In genomic region chr2:174607584-174607983, GRCh38 we compare ENCODE assay signal across 17 cellular contexts. TPM values are rescaled to one million over a fixed set of nuclear protein-coding genes. Genes with fewer than 3 reads are reported as not detected.
DNase-seq lines count a peak whose midpoint lies in the region; ATAC-seq and TF ChIP-seq lines count a peak whose summit lies in the region.
"Had no signal": no experiment of that assay in that cellular context is flagged by ENCODE, and none has a peak within 500 bp of the region (broad histone marks: within the 10 kb centered on the region; RNA-seq: fewer than 3 reads in every experiment).

No MANE protein-coding gene starts in this region.

- no peaks in the 10 kb centered on the region for H3K9me2 ChIP-seq in OCI-LY7 (ENCODE audit: insufficient read depth, low read length)

- H3K27me3 Mint-ChIP-seq in activated CD8-positive, alpha-beta memory T cell treated with anti-CD3 and anti-CD28 coated beads, Interleukin-2, amount 10 ng/mL, durations not matched to agents 7 days and 5 days: no peaks in the 10 kb centered on the region
- no peaks in the 10 kb centered on the region for H3K27me3 Mint-ChIP-seq in stimulated activated naive B cell treated with anti-CD40 and anti-IgM and Interleukin-4, amounts not matched to agents 10 μg/mL and 1 μg/mL and 100 μg/mL, for 72 hours
- H3K27me3 Mint-ChIP-seq: brain had no signal

- BruUV-seq in OCI-LY7 (replicated peaks; lab: Mats Ljungman, UMichigan): no TSS peak

- H3K4me3 ChIP-seq in OCI-LY7 (ENCODE audit: low read depth, low read length, poor library complexity, severe bottlenecking): no peak overlapping the region
- peak overlapping the region; percentile 3 for H3K4me3 ChIP-seq in effector memory CD4-positive, alpha-beta T cell (ENCODE audit: insufficient read depth, low read depth, low read length, poor library complexity, severe bottlenecking)
- H3K4me3 ChIP-seq: suprapubic skin had no signal

- peaks cover 36% of the 10 kb centered on the region for H3K36me3 Mint-ChIP-seq in activated CD8-positive, alpha-beta memory T cell treated with anti-CD3 and anti-CD28 coated beads, Interleukin-2, amount 10 ng/mL, durations not matched to agents 7 days and 5 days
- peaks cover 33 to 37% of the 10 kb centered on the region in 2 donors for H3K36me3 Mint-ChIP-seq in stimulated activated naive B cell treated with anti-CD40 and anti-IgM and Interleukin-4, amounts not matched to agents 10 μg/mL and 1 μg/mL and 100 μg/mL, for 72 hours

- POLR2A ChIA-PET in OCI-LY7 (lab: Charles Lee): interaction anchor here (11.0 kb wide), 1 partner anchor 10 kb away, joined by 185 read pairs; the partner anchor contains the start of gene WIPF1

- H3K4me1 Mint-ChIP-seq in activated CD8-positive, alpha-beta memory T cell treated with anti-CD3 and anti-CD28 coated beads, Interleukin-2, amount 10 ng/mL, durations not matched to agents 7 days and 5 days: peaks cover 91% of the 10 kb centered on the region
- peaks cover 58 to 91% of the 10 kb centered on the region in 2 donors for H3K4me1 Mint-ChIP-seq in stimulated activated naive B cell treated with anti-CD40 and anti-IgM and Interleukin-4, amounts not matched to agents 10 μg/mL and 1 μg/mL and 100 μg/mL, for 72 hours
- H3K4me1 Mint-ChIP-seq: endodermal cell had no signal

- peaks cover 79% of the 10 kb centered on the region for H3K4me1 ChIP-seq in OCI-LY7 (ENCODE audit: insufficient read depth, low read length, poor library complexity, severe bottlenecking)
- peaks cover 40% of the 10 kb centered on the region for H3K4me1 ChIP-seq in effector memory CD4-positive, alpha-beta T cell (ENCODE audit: control insufficient read depth, insufficient read depth, low read length, poor library complexity, severe bottlenecking)

- peaks cover 17% of the 10 kb centered on the region; the same call in 1 of the 2 replicates for H3K79me2 ChIP-seq in OCI-LY7 (ENCODE audit: insufficient read depth, low read depth, low read length)

- H3K36me3 ChIP-seq in OCI-LY7 (ENCODE audit: insufficient read depth, low read length): peaks cover 4% of the 10 kb centered on the region; the same call in 1 of the 2 replicates
- no peaks in the 10 kb centered on the region for H3K36me3 ChIP-seq in effector memory CD4-positive, alpha-beta T cell (ENCODE audit: control insufficient read depth, insufficient read depth, low read length)
- H3K36me3 ChIP-seq: suprapubic skin had no signal

- no peaks in the 10 kb centered on the region for H3K9me3 ChIP-seq in OCI-LY7 (ENCODE audit: low read length)
- no peaks in the 10 kb centered on the region for H3K9me3 ChIP-seq in effector memory CD4-positive, alpha-beta T cell (ENCODE audit: control insufficient read depth, low read length)
- H3K9me3 ChIP-seq: suprapubic skin had no signal

- H2AFZ ChIP-seq in OCI-LY7 (ENCODE audit: low read length): peak overlapping the region; percentile 26; the same call in 1 of the 2 replicates

- CTCF ChIA-PET in activated CD8-positive, alpha-beta memory T cell treated with anti-CD3 and anti-CD28 coated beads, Interleukin-2, amount 10 ng/mL, durations not matched to agents 7 days and 5 days (lab: Charles Lee): interaction anchor here (1.0 to 10.4 kb wide), 5 partner anchors 10 to 90 kb away, joined by 3 to 122 read pairs (median 17); partner anchors contain the start of gene WIPF1
- CTCF ChIA-PET in OCI-LY7 (lab: Charles Lee; ENCODE audit: unreplicated experiment): no interaction called here

- H3K9me3 Mint-ChIP-seq in activated CD8-positive, alpha-beta memory T cell treated with anti-CD3 and anti-CD28 coated beads, Interleukin-2, amount 10 ng/mL, durations not matched to agents 7 days and 5 days (ENCODE audit: low read depth): no peaks in the 10 kb centered on the region
- H3K9me3 Mint-ChIP-seq in stimulated activated naive B cell treated with anti-CD40 and anti-IgM and Interleukin-4, amounts not matched to agents 10 μg/mL and 1 μg/mL and 100 μg/mL, for 72 hours: peaks cover 2 to 4% of the 10 kb centered on the region in 2 donors
- H3K9me3 Mint-ChIP-seq: endodermal cell had no signal

- H3K27me3 ChIP-seq in effector memory CD4-positive, alpha-beta T cell (replicated peaks; ENCODE audit: control insufficient read depth, insufficient read depth, low read length, poor library complexity, severe bottlenecking): no peaks in the 10 kb centered on the region
- H3K27me3 ChIP-seq: suprapubic skin had no signal

- no peak for TF ChIP-seq CTCF in OCI-LY7 (conservative IDR thresholded peaks at IDR 0.05; ENCODE audit: low read length)

- H3K4me2 ChIP-seq in OCI-LY7 (ENCODE audit: low read length): peak overlapping the region; percentile 47

- no peaks in the 10 kb centered on the region for H4K20me1 ChIP-seq in OCI-LY7 (ENCODE audit: insufficient read depth, low read length)

- no peak for DNase-seq in activated CD8-positive, alpha-beta memory T cell treated with anti-CD3 and anti-CD28 coated beads, Interleukin-2, amount 10 ng/mL, durations not matched to agents 7 days and 5 days
- DNase-seq in activated CD8-positive, alpha-beta memory T cell treated with anti-CD3 and anti-CD28 coated beads for 24 hours: no peak
- DNase-seq in OCI-LY7 (ENCODE audit: low spot score) (no peak), HK-2 (ENCODE audit: unreplicated experiment) (no peak), NCI-H187 treated with DMSO at 0.1 percent for 48 hours (lab: John Stamatoyannopoulos, UW) (no peak), putamen (ENCODE audit: low spot score) (no peak)
- no peak for DNase-seq in effector memory CD4-positive, alpha-beta T cell
- no peak for DNase-seq in stimulated activated naive B cell treated with anti-CD40 and anti-IgM and Interleukin-4, amounts not matched to agents 10 μg/mL and 1 μg/mL and 100 μg/mL, for 72 hours
- DNase-seq: activated CD8-positive, alpha-beta memory T cell treated with anti-CD3 and anti-CD28 coated beads, Interleukin-2, amount 50 U/mL, for 48 hours; endodermal cell; foreskin fibroblast; NCI-H2029; nucleus accumbens; SIG-M5 had no signal

- H3K27ac ChIP-seq in OCI-LY7 (ENCODE audit: low read depth, low read length, poor library complexity, severe bottlenecking): peak overlapping the region; percentile 62
- peak overlapping the region; percentile 83 for H3K27ac ChIP-seq in effector memory CD4-positive, alpha-beta T cell (ENCODE audit: insufficient read depth, low read length, poor library complexity, severe bottlenecking)
- H3K27ac ChIP-seq: HL-60, suprapubic skin had no signal

- H3K27ac Mint-ChIP-seq in activated CD8-positive, alpha-beta memory T cell treated with anti-CD3 and anti-CD28 coated beads, Interleukin-2, amount 10 ng/mL, durations not matched to agents 7 days and 5 days: peak overlapping the region; percentile 92
- peak overlapping the region; percentile 90 for H3K27ac Mint-ChIP-seq in stimulated activated naive B cell treated with anti-CD40 and anti-IgM and Interleukin-4, amounts not matched to agents 10 μg/mL and 1 μg/mL and 100 μg/mL, for 72 hours
- H3K27ac Mint-ChIP-seq: endodermal cell had no signal

- intact Hi-C loops in OCI-LY7 (cut with micrococcal nuclease; ENCODE audit: unreplicated experiment): no loop called here

- H3K4me3 Mint-ChIP-seq in activated CD8-positive, alpha-beta memory T cell treated with anti-CD3 and anti-CD28 coated beads, Interleukin-2, amount 10 ng/mL, durations not matched to agents 7 days and 5 days: peak overlapping the region; percentile 51
- peak overlapping the region; percentile 28 to 33 for H3K4me3 Mint-ChIP-seq in stimulated activated naive B cell treated with anti-CD40 and anti-IgM and Interleukin-4, amounts not matched to agents 10 μg/mL and 1 μg/mL and 100 μg/mL, for 72 hours
- H3K4me3 Mint-ChIP-seq: brain, endodermal cell had no signal

- no peak for ATAC-seq in activated CD8-positive, alpha-beta memory T cell treated with anti-CD3 and anti-CD28 coated beads, Interleukin-2, amount 10 ng/mL, durations not matched to agents 7 days and 5 days
- no peak for ATAC-seq in stimulated activated naive B cell treated with anti-CD40 and anti-IgM and Interleukin-4, amounts not matched to agents 10 μg/mL and 1 μg/mL and 100 μg/mL, for 72 hours (replicated peaks)

RNA-seq across cellular contexts. Expression of gene WIPF1, which starts 10.0 kb away (rescaled TPM):
- total RNA-seq in activated CD8-positive, alpha-beta memory T cell treated with anti-CD3 and anti-CD28 coated beads, Interleukin-2, amount 10 ng/mL, durations not matched to agents 7 days and 5 days: 100 to 1,000 TPM; 465 to 588 TPM
- total RNA-seq in OCI-LY7 (2014; rRNA removed; shearing (Covaris generic)): 22.7 and 27.1 TPM in 2 replicates
- total RNA-seq in OCI-LY7 (2022): 183 and 192 TPM in 2 replicates
